Comparison of ENCODE assay signal across 8 cellular contexts in genomic region chr5:115634343-115635132, GRCh38. TPM values are rescaled to one million over a fixed set of nuclear protein-coding genes. Genes with fewer than 3 reads are reported as not detected.
DNase-seq lines count a peak whose midpoint lies in the region; TF ChIP-seq lines count a peak whose summit lies in the region.

No MANE protein-coding gene starts in this region.

- intact Hi-C loops in tibial artery (cut with DNase I; ENCODE audit: low total_unique reads), result no loop called here

- peaks cover 3% of the 10 kb centered on the region for H3K27me3 Mint-ChIP-seq in HFFc6 (ENCODE audit: insufficient read depth)
- peaks cover 4% of the 10 kb centered on the region for H3K27me3 Mint-ChIP-seq in activated naive CD8-positive, alpha-beta T cell

- H3F3A ChIP-seq in SK-N-SH (replicated peaks; ENCODE audit: insufficient read depth), result no peaks in the 10 kb centered on the region

- POLR2A ChIA-PET in SK-N-SH (lab: Yijun Ruan, JAX), result interaction anchor here (0.9 kb wide), 1 partner anchor 201 kb away, joined by 3 read pairs; no protein-coding TSS in a partner anchor

- no peaks in the 10 kb centered on the region for H4K20me1 ChIP-seq in SK-N-SH (ENCODE audit: insufficient read depth)

- peak overlapping the region; percentile 3; the same call in 1 of the 2 replicates for H3K9ac ChIP-seq in SK-N-SH
- H3K9ac ChIP-seq in parathyroid adenoma, result no peak overlapping the region

- H3K27me3 ChIP-seq in GM06990 (replicated peaks; ENCODE audit: control insufficient read depth, insufficient read depth, low read length) (no peaks in the 10 kb centered on the region; the same call in 1 of the 2 replicates), SK-N-SH (ENCODE audit: insufficient read depth) (no peaks in the 10 kb centered on the region), cardiac muscle cell (no peaks in the 10 kb centered on the region), parathyroid adenoma (ENCODE audit: control insufficient read depth, insufficient read depth, low read length) (no peaks in the 10 kb centered on the region), tibial artery (no peaks in the 10 kb centered on the region)

- H3K36me3 Mint-ChIP-seq in HFFc6 (ENCODE audit: low read depth), result no peaks in the 10 kb centered on the region
- H3K36me3 Mint-ChIP-seq in activated naive CD8-positive, alpha-beta T cell, result no peaks in the 10 kb centered on the region

- DNase-seq in GM06990 (ENCODE audit: extremely low read depth, insufficient read length) (peak; percentile 39), HFFc6 (peak; percentile 76), NAMALWA (ENCODE audit: low spot score) (peak; percentile 92), SK-N-SH (peak; percentile 78), cardiac muscle cell (ENCODE audit: low read depth in 1 of 2, low spot score in 1 of 2) (peak; percentile 88 to 89), tibial artery (peak; percentile 92 to 94)

- peak; percentile 95 for TF ChIP-seq CTCF in GM06990 (IDR thresholded peaks at IDR 0.05; ENCODE audit: insufficient read depth, low read length, poor library complexity, severe bottlenecking)
- TF ChIP-seq CTCF in HFFc6 (IDR thresholded peaks at IDR 0.05), result peak; percentile 97
- peak; percentile 93 for TF ChIP-seq CTCF in SK-N-SH (IDR thresholded peaks at IDR 0.05)
- peak; percentile 94 for TF ChIP-seq CTCF in cardiac muscle cell (IDR thresholded peaks at IDR 0.05; ENCODE audit: low read depth, low read length)
- TF ChIP-seq CTCF in parathyroid adenoma (IDR thresholded peaks at IDR 0.05), result peak; percentile 90
- peak; percentile 80 to 87 for TF ChIP-seq CTCF in tibial artery (IDR thresholded peaks at IDR 0.05)

- peak overlapping the region; percentile 56 for H3K4me2 ChIP-seq in SK-N-SH
- peak overlapping the region; percentile 63 for H3K4me2 ChIP-seq in parathyroid adenoma (ENCODE audit: low read length)

- H2AFZ ChIP-seq in SK-N-SH (ENCODE audit: low read depth), result peak overlapping the region; percentile 92
- peak overlapping the region; percentile 89 for H2AFZ ChIP-seq in parathyroid adenoma

- H3K9me3 Mint-ChIP-seq in HFFc6, result no peaks in the 10 kb centered on the region
- H3K9me3 Mint-ChIP-seq in activated naive CD8-positive, alpha-beta T cell (ENCODE audit: low read depth), result no peaks in the 10 kb centered on the region

- CTCF ChIA-PET in SK-N-SH (lab: Yijun Ruan, JAX), result interaction anchor here (0.5 to 3.4 kb wide), 27 partner anchors 9 to 455 kb away, joined by 3 to 36 read pairs (median 4); partner anchors contain the start of genes AP3S1, ARL14EPL, ATG12 and CDO1

- no peaks in the 10 kb centered on the region for H3K9me2 ChIP-seq in SK-N-SH

- H3K4me1 ChIP-seq in SK-N-SH (ENCODE audit: control insufficient read depth in 1 of 2, insufficient read depth in 2 of 2, low read depth in 1 of 2, low read length in 1 of 2), result no peaks in the 10 kb centered on the region; a peak in 1 of 4 replicates
- H3K4me1 ChIP-seq in cardiac muscle cell (ENCODE audit: low read depth), result no peaks in the 10 kb centered on the region
- no peaks in the 10 kb centered on the region for H3K4me1 ChIP-seq in parathyroid adenoma
- H3K4me1 ChIP-seq in tibial artery, result peaks cover 0 to 4% (median 0%) of the 10 kb centered on the region in 4 donors

- TF ChIP-seq RAD21 in SK-N-SH (IDR thresholded peaks at IDR 0.05; ENCODE audit: low read length), result peak; percentile 95

- H3K9me3 ChIP-seq in SK-N-SH (no peaks in the 10 kb centered on the region), cardiac muscle cell (ENCODE audit: low read depth) (no peaks in the 10 kb centered on the region), parathyroid adenoma (ENCODE audit: control insufficient read depth, low read length) (no peaks in the 10 kb centered on the region), tibial artery (no peaks in the 10 kb centered on the region)

- 46% methylated on average over 8 of the region's 8 CpGs for WGBS in SK-N-SH (ENCODE audit: low lambda C conversion rate)

- H3K27ac ChIP-seq in SK-N-SH (ENCODE audit: low read depth in 2 of 2, low read length in 1 of 2), result no peak overlapping the region
- H3K27ac ChIP-seq in cardiac muscle cell, result no peak overlapping the region
- peak overlapping the region; percentile 45 for H3K27ac ChIP-seq in parathyroid adenoma
- peak overlapping the region; percentile 28 to 41 for H3K27ac ChIP-seq in tibial artery

- H3K4me3 Mint-ChIP-seq in HFFc6, result peak overlapping the region; percentile 85
- peak overlapping the region; percentile 73 for H3K4me3 Mint-ChIP-seq in activated naive CD8-positive, alpha-beta T cell

- H3K27ac Mint-ChIP-seq in HFFc6, result peak overlapping the region; percentile 68
- H3K27ac Mint-ChIP-seq in activated naive CD8-positive, alpha-beta T cell, result peak overlapping the region; percentile 16

- H3K4me3 ChIP-seq in GM06990 (replicated peaks; ENCODE audit: low read depth, low read length) (peak overlapping the region; percentile 40), SK-N-SH (ENCODE audit: low read depth in 2 of 2, low read length in 1 of 2) (peak overlapping the region; percentile 7 to 45; a peak in 1 of 4 replicates), cardiac muscle cell (no peak overlapping the region), parathyroid adenoma (ENCODE audit: low read depth, low read length) (peak overlapping the region; percentile 38), tibial artery (peak overlapping the region; percentile 28 to 43)

- H3K79me2 ChIP-seq in SK-N-SH (ENCODE audit: insufficient read depth) (no peaks in the 10 kb centered on the region), parathyroid adenoma (no peaks in the 10 kb centered on the region)

- TF ChIP-seq EP300 in SK-N-SH (IDR thresholded peaks at IDR 0.05; ENCODE audit: borderline replicate concordance in 1 of 2, low read depth in 1 of 2, low read length in 1 of 2), result no peak

- H3K36me3 ChIP-seq in GM06990 (ENCODE audit: control insufficient read depth, insufficient read depth, low read length) (no peaks in the 10 kb centered on the region), SK-N-SH (replicated peaks in 1 of 2; ENCODE audit: control insufficient read depth in 1 of 2, insufficient read depth in 2 of 2, low read length in 1 of 2) (no peaks in the 10 kb centered on the region), cardiac muscle cell (no peaks in the 10 kb centered on the region), parathyroid adenoma (ENCODE audit: control insufficient read depth, insufficient read depth, low read length) (no peaks in the 10 kb centered on the region), tibial artery (no peaks in the 10 kb centered on the region)

- peaks cover 16% of the 10 kb centered on the region for H3K4me1 Mint-ChIP-seq in HFFc6 (ENCODE audit: low read depth)
- H3K4me1 Mint-ChIP-seq in activated naive CD8-positive, alpha-beta T cell (ENCODE audit: low read depth), result peaks cover 28% of the 10 kb centered on the region

TF ChIP-seq in SK-N-SH, 30 proteins besides CTCF, POLR2A, EP300 and RAD21:
- peak; percentile 16; the same call in 1 of the 2 replicates for TF ChIP-seq GABPA (IDR thresholded peaks at IDR 0.05; ENCODE audit: low read depth)
- TF ChIP-seq MAX (IDR thresholded peaks at IDR 0.05; ENCODE audit: low read depth), result peak; percentile 44; the same call in 1 of the 2 replicates
- TF ChIP-seq FOXM1 (IDR thresholded peaks at IDR 0.05; ENCODE audit: low read depth), result no peak
- peak; percentile 21; the same call in 1 of the 2 replicates for TF ChIP-seq YY1 (IDR thresholded peaks at IDR 0.05; ENCODE audit: low read depth)
- TF ChIP-seq SMC3 (IDR thresholded peaks at IDR 0.05; ENCODE audit: low read depth, low read length), result peak; percentile 90
- no peak for TF ChIP-seq RXRA (IDR thresholded peaks at IDR 0.05; ENCODE audit: borderline replicate concordance, low read depth)
- peak; percentile 16 for TF ChIP-seq CHD2 (IDR thresholded peaks at IDR 0.05; ENCODE audit: low read length, partially characterized antibody)

RNA-seq across cellular contexts. Expression of gene TMED7, which starts 8.7 kb away (rescaled TPM):
- 100 to 1,000 TPM; 162 to 194 (median 175) TPM for total RNA-seq in HFFc6 (2021; fragmentation: NEBNext Ultra II Directional; extraction: Animal tissue kit (Norgen Biotek cat#: 25700))
- 32.8 and 41.2 TPM in 2 replicates for polyA plus RNA-seq in SK-N-SH (2012; rRNA removed)
- polyA plus RNA-seq in SK-N-SH (2012; cell fraction: cytosol; rRNA removed), result 45.0 and 49.8 TPM in 2 replicates
- polyA plus RNA-seq in SK-N-SH (2012; cell fraction: nucleus; rRNA removed), result 34.9 and 59.0 TPM in 2 replicates
- 105 and 264 TPM in 2 replicates for total RNA-seq in cardiac muscle cell
- polyA plus RNA-seq in cardiac muscle cell, result 43.3 and 52.9 TPM in 2 replicates

RNA-seq across cellular contexts. Expression of gene TICAM2, which starts 32.3 kb away (rescaled TPM):
- total RNA-seq in HFFc6 (2021; fragmentation: NEBNext Ultra II Directional; extraction: Animal tissue kit (Norgen Biotek cat#: 25700)), result 10 to 100 TPM in 4 of 6 experiments, 1 to 10 TPM in 2; 8.3 to 15.9 (median 13.1) TPM
- polyA plus RNA-seq in SK-N-SH (2012; rRNA removed) (not detected in 2 replicates), cardiac muscle cell (0.22 and 0.54 TPM in 2 replicates)
- 0.01 TPM in 2 replicates for polyA plus RNA-seq in SK-N-SH (2012; cell fraction: cytosol; rRNA removed)
- polyA plus RNA-seq in SK-N-SH (2012; cell fraction: nucleus; rRNA removed), result not detected in 2 replicates
- 0.28 and 0.63 TPM in 2 replicates for total RNA-seq in cardiac muscle cell

Comparison
In these comparisons a context has a peak if more than half of its experiments do, and no peak if none do; other contexts are left out.
1. DNase-seq: peak in every context shown above with its lines; median percentile 93 in tibial artery; 92 in NAMALWA; 88 in cardiac muscle cell; 78 in SK-N-SH; 76 in HFFc6; 39 in GM06990.
2. H3K27ac ChIP-seq: peak in parathyroid adenoma (single experiment) and tibial artery (2 of 2); none in SK-N-SH (0 of 2) and cardiac muscle cell (single experiment).
3. Peak in every context shown above with its lines, with median percentiles within 50 percentile points of each other: CTCF ChIP-seq.